In genomic region chr12:47282206-47282605, GRCh38 we compare ENCODE assay signal across 13 cellular contexts.
A peak's percentile ranks its signal among the peaks of the same experiment; 100 is the strongest.
DNase-seq lines count a peak whose midpoint lies in the region; ATAC-seq, FAIRE-seq and TF ChIP-seq lines count a peak whose summit lies in the region.
"Had no signal": no experiment of that assay in that cellular context is flagged by ENCODE, and none has a peak within 500 bp of the region (broad histone marks: within the 10 kb centered on the region; RNA-seq: fewer than 3 reads in every experiment).

No MANE protein-coding gene starts in this region.

- peaks cover 8% of the 10 kb centered on the region for H3K36me3 Mint-ChIP-seq in stimulated activated naive CD8-positive, alpha-beta T cell treated with anti-CD3 and anti-CD28 coated beads, Interleukin-15, Interleukin-2, amounts not matched to agents 100 ng/mL and 50 ng/mL, for 24 hours (ENCODE audit: low read depth)
- no peaks in the 10 kb centered on the region for H3K36me3 Mint-ChIP-seq in astrocyte (ENCODE audit: low read depth, unreplicated experiment)
- H3K36me3 Mint-ChIP-seq: activated CD8-positive, alpha-beta memory T cell treated with anti-CD3 and anti-CD28 coated beads, Interleukin-2, amount 10 ng/mL, durations not matched to agents 7 days and 5 days had no signal

- H3K4me1 Mint-ChIP-seq in stimulated activated naive CD8-positive, alpha-beta T cell treated with anti-CD3 and anti-CD28 coated beads, Interleukin-15, Interleukin-2, amounts not matched to agents 100 ng/mL and 50 ng/mL, for 24 hours (ENCODE audit: low read depth), result peaks cover 72% of the 10 kb centered on the region
- peaks cover 64% of the 10 kb centered on the region for H3K4me1 Mint-ChIP-seq in stimulated activated naive CD8-positive, alpha-beta T cell treated with anti-CD3 and anti-CD28 coated beads, Interleukin-15, amount 100 ng/mL, for 72 hours
- peaks cover 26% of the 10 kb centered on the region for H3K4me1 Mint-ChIP-seq in astrocyte (ENCODE audit: low read depth, unreplicated experiment)

- no peaks in the 10 kb centered on the region for H3K36me3 ChIP-seq in astrocyte (ENCODE audit: insufficient read depth, low read length)
- H3K36me3 ChIP-seq: MG63, WERI-Rb-1 had no signal

- peak overlapping the region; percentile 23 for H3K9ac ChIP-seq in astrocyte (ENCODE audit: low read length)

- H3K4me3 ChIP-seq in astrocyte (ENCODE audit: insufficient read depth, low read depth, low read length) (no peak overlapping the region), right cardiac atrium (ENCODE audit: low read length) (no peak overlapping the region)
- H3K4me3 ChIP-seq: dorsolateral prefrontal cortex, MG63 had no signal

- peaks cover 7% of the 10 kb centered on the region for H3K9me3 Mint-ChIP-seq in stimulated activated naive CD8-positive, alpha-beta T cell treated with anti-CD3 and anti-CD28 coated beads, Interleukin-15, Interleukin-2, amounts not matched to agents 100 ng/mL and 50 ng/mL, for 24 hours
- H3K9me3 Mint-ChIP-seq in stimulated activated naive CD8-positive, alpha-beta T cell treated with anti-CD3 and anti-CD28 coated beads, Interleukin-15, amount 100 ng/mL, for 72 hours, result no peaks in the 10 kb centered on the region
- H3K9me3 Mint-ChIP-seq in astrocyte (ENCODE audit: unreplicated experiment), result no peaks in the 10 kb centered on the region
- H3K9me3 Mint-ChIP-seq: immature natural killer cell had no signal

- TF ChIP-seq CTCF in astrocyte (IDR thresholded peaks at IDR 0.05; ENCODE audit: insufficient read depth, low read depth, low read length), result no peak

- H3K4me1 ChIP-seq in astrocyte (ENCODE audit: insufficient read depth, low read length) (peaks cover 32% of the 10 kb centered on the region), right cardiac atrium (ENCODE audit: control insufficient read depth, insufficient read depth, low read length) (peaks cover 3% of the 10 kb centered on the region)

- no peak for DNase-seq in stimulated activated naive CD8-positive, alpha-beta T cell treated with anti-CD3 and anti-CD28 coated beads, Interleukin-15, amount 100 ng/mL, for 72 hours
- DNase-seq in astrocyte (ENCODE audit: low read depth) (peak; percentile 87), right cardiac atrium (peak; percentile 32 to 62 (median 59)), GDM1 (lab: John Stamatoyannopoulos, UW) (no peak), epidermal melanocyte (ENCODE audit: insufficient read length, low spot score) (no peak)
- DNase-seq: activated CD8-positive, alpha-beta memory T cell treated with anti-CD3 and anti-CD28 coated beads, Interleukin-2, amount 10 ng/mL, durations not matched to agents 7 days and 5 days; dorsolateral prefrontal cortex; immature natural killer cell; WERI-Rb-1 had no signal

- intact Hi-C loops in right cardiac atrium (cut with DNase I), result no loop called here

- H3K27me3 ChIP-seq in astrocyte (ENCODE audit: insufficient read depth, low read length) (no peaks in the 10 kb centered on the region), right cardiac atrium (ENCODE audit: control insufficient read depth, insufficient read depth) (no peaks in the 10 kb centered on the region)
- H3K27me3 ChIP-seq: dorsolateral prefrontal cortex, MG63 had no signal

- no peaks in the 10 kb centered on the region for H3K79me2 ChIP-seq in astrocyte (ENCODE audit: insufficient read depth, low read length)

- no peaks in the 10 kb centered on the region for H3K27me3 Mint-ChIP-seq in stimulated activated naive CD8-positive, alpha-beta T cell treated with anti-CD3 and anti-CD28 coated beads, Interleukin-15, Interleukin-2, amounts not matched to agents 100 ng/mL and 50 ng/mL, for 24 hours
- no peaks in the 10 kb centered on the region for H3K27me3 Mint-ChIP-seq in stimulated activated naive CD8-positive, alpha-beta T cell treated with anti-CD3 and anti-CD28 coated beads, Interleukin-15, amount 100 ng/mL, for 72 hours
- H3K27me3 Mint-ChIP-seq in astrocyte (ENCODE audit: low read depth, unreplicated experiment), result no peaks in the 10 kb centered on the region
- H3K27me3 Mint-ChIP-seq: activated CD8-positive, alpha-beta memory T cell treated with anti-CD3 and anti-CD28 coated beads, Interleukin-2, amount 10 ng/mL, durations not matched to agents 7 days and 5 days had no signal

- no peak for ATAC-seq in stimulated activated naive CD8-positive, alpha-beta T cell treated with anti-CD3 and anti-CD28 coated beads, Interleukin-15, amount 100 ng/mL, for 72 hours
- peak; percentile 77 to 82 for ATAC-seq in right cardiac atrium
- ATAC-seq in HG02852 (IDR thresholded peaks at IDR 0.05; ENCODE audit: unreplicated experiment), result no peak
- ATAC-seq in HG02678 (IDR thresholded peaks at IDR 0.05; ENCODE audit: unreplicated experiment), result no peak
- ATAC-seq: activated CD8-positive, alpha-beta memory T cell treated with anti-CD3 and anti-CD28 coated beads, Interleukin-2, amount 10 ng/mL, durations not matched to agents 7 days and 5 days had no signal

- H3K4me3 Mint-ChIP-seq in stimulated activated naive CD8-positive, alpha-beta T cell treated with anti-CD3 and anti-CD28 coated beads, Interleukin-15, Interleukin-2, amounts not matched to agents 100 ng/mL and 50 ng/mL, for 24 hours, result no peak overlapping the region
- no peak overlapping the region for H3K4me3 Mint-ChIP-seq in stimulated activated naive CD8-positive, alpha-beta T cell treated with anti-CD3 and anti-CD28 coated beads, Interleukin-15, amount 100 ng/mL, for 72 hours
- no peak overlapping the region for H3K4me3 Mint-ChIP-seq in astrocyte (ENCODE audit: unreplicated experiment)
- H3K4me3 Mint-ChIP-seq: activated CD8-positive, alpha-beta memory T cell treated with anti-CD3 and anti-CD28 coated beads, Interleukin-2, amount 10 ng/mL, durations not matched to agents 7 days and 5 days; immature natural killer cell had no signal

- peak overlapping the region; percentile 90 for H3K27ac ChIP-seq in astrocyte (ENCODE audit: low read depth, low read length)
- H3K27ac ChIP-seq in right cardiac atrium (ENCODE audit: low read length), result no peak overlapping the region
- H3K27ac ChIP-seq: dorsolateral prefrontal cortex, WERI-Rb-1 had no signal

- peak overlapping the region; percentile 31 for H3K4me2 ChIP-seq in astrocyte (ENCODE audit: low read length)

- no peak for FAIRE-seq in astrocyte (lab: Jason Lieb, UNC)

- 65% methylated on average over 4 of the region's 4 CpGs for WGBS in right cardiac atrium

- H4K20me1 ChIP-seq in astrocyte (ENCODE audit: insufficient read depth, low read length), result no peaks in the 10 kb centered on the region

- H2AFZ ChIP-seq in astrocyte (ENCODE audit: low read depth, low read length), result no peak overlapping the region

- H3K27ac Mint-ChIP-seq in stimulated activated naive CD8-positive, alpha-beta T cell treated with anti-CD3 and anti-CD28 coated beads, Interleukin-15, Interleukin-2, amounts not matched to agents 100 ng/mL and 50 ng/mL, for 24 hours, result peak overlapping the region; percentile 97
- H3K27ac Mint-ChIP-seq in stimulated activated naive CD8-positive, alpha-beta T cell treated with anti-CD3 and anti-CD28 coated beads, Interleukin-15, amount 100 ng/mL, for 72 hours, result no peak overlapping the region
- H3K27ac Mint-ChIP-seq in astrocyte (ENCODE audit: unreplicated experiment), result peak overlapping the region; percentile 85
- H3K27ac Mint-ChIP-seq: activated CD8-positive, alpha-beta memory T cell treated with anti-CD3 and anti-CD28 coated beads, Interleukin-2, amount 10 ng/mL, durations not matched to agents 7 days and 5 days had no signal

- H3K9me3 ChIP-seq in astrocyte (ENCODE audit: insufficient read depth, low read depth, low read length) (no peaks in the 10 kb centered on the region), right cardiac atrium (ENCODE audit: control insufficient read depth, low read length) (no peaks in the 10 kb centered on the region)

Comparison
In these comparisons a context has a peak if more than half of its experiments do, and no peak if none do; other contexts are left out.
1. H3K27ac Mint-ChIP-seq: peak in stimulated activated naive CD8-positive, alpha-beta T cell treated with anti-CD3 and anti-CD28 coated beads, Interleukin-15, Interleukin-2, amounts not matched to agents 100 ng/mL and 50 ng/mL, for 24 hours (single experiment) and astrocyte (single experiment); none in stimulated activated naive CD8-positive, alpha-beta T cell treated with anti-CD3 and anti-CD28 coated beads, Interleukin-15, amount 100 ng/mL, for 72 hours (0 of 2).
2. ATAC-seq: peak in right cardiac atrium (2 of 2); none in stimulated activated naive CD8-positive, alpha-beta T cell treated with anti-CD3 and anti-CD28 coated beads, Interleukin-15, amount 100 ng/mL, for 72 hours (single experiment), HG02852 (single experiment) and HG02678 (single experiment).
3. DNase-seq: peak in astrocyte (single experiment) and right cardiac atrium (3 of 3); none in stimulated activated naive CD8-positive, alpha-beta T cell treated with anti-CD3 and anti-CD28 coated beads, Interleukin-15, amount 100 ng/mL, for 72 hours (0 of 2), GDM1 (single experiment) and epidermal melanocyte (single experiment).